ENCODE assay signal across 14 cellular contexts in genomic region chr1:107145637-107146036, GRCh38. TPM values are rescaled to one million over a fixed set of nuclear protein-coding genes. Genes with fewer than 3 reads are reported as not detected.
DNase-seq lines count a peak whose midpoint lies in the region; ATAC-seq, FAIRE-seq and TF ChIP-seq lines count a peak whose summit lies in the region.
"Had no signal": no experiment of that assay in that cellular context is flagged by ENCODE, and none has a peak within 500 bp of the region (broad histone marks: within the 10 kb centered on the region; RNA-seq: fewer than 3 reads in every experiment).

No MANE protein-coding gene starts in this region.

- in situ Hi-C loops in KBM-7 (cut with MboI; ENCODE audit: low pct_unique_long_range_greater_than_20kb, low sequenced_read_pairs), result no loop called here
- in situ Hi-C loops in GM12878 (cut with MboI), result no loop called here

- CTCF ChIA-PET in GM12878 (lab: Yijun Ruan, JAX), result interaction anchor here (2.8 kb wide), 1 partner anchor 383 kb away, joined by 7 read pairs; no protein-coding TSS in a partner anchor

- H4K20me1 ChIP-seq in GM12878 (ENCODE audit: control insufficient read depth, insufficient read depth) (no peaks in the 10 kb centered on the region; the same call in 1 of the 2 replicates), smooth muscle cell (ENCODE audit: low read depth) (no peaks in the 10 kb centered on the region)

- SMC1A ChIA-PET in GM12878 (lab: Charles Lee; ENCODE audit: uncharacterized antibody, unreplicated experiment), result interaction anchor here (1.2 to 1.6 kb wide), 5 partner anchors 12 to 226 kb away, joined by 3 to 7 read pairs (median 4); no protein-coding TSS in a partner anchor

- H3K4me1 ChIP-seq in GM12878 (ENCODE audit: control insufficient read depth, insufficient read depth, low read length) (no peaks in the 10 kb centered on the region), smooth muscle cell (ENCODE audit: low read depth) (no peaks in the 10 kb centered on the region)
- H3K4me1 ChIP-seq: Caco-2 had no signal

- H3K9ac ChIP-seq in GM12878 (ENCODE audit: control insufficient read depth, insufficient read depth, low read length) (no peak overlapping the region), smooth muscle cell (ENCODE audit: low read depth) (no peak overlapping the region)
- H3K9ac ChIP-seq: BLaER1 had no signal

- ATAC-seq in GM12878 (no peak), HG03520 (IDR thresholded peaks at IDR 0.05; ENCODE audit: unreplicated experiment) (no peak)
- ATAC-seq: GM23338 had no signal

- TF ChIP-seq RAD21 in GM12878 (IDR thresholded peaks at IDR 0.05; ENCODE audit: insufficient read depth, low read depth, low read length), result no peak

- H2AFZ ChIP-seq in GM12878 (ENCODE audit: control insufficient read depth, low read depth, low read length) (no peak overlapping the region), smooth muscle cell (ENCODE audit: low read depth) (no peak overlapping the region)
- H2AFZ ChIP-seq: GM23338 had no signal

- TF ChIP-seq POLR2A in GM12878 (IDR thresholded peaks at IDR 0.05; ENCODE audit: low read depth, low read length), result no peak

- 0% methylated on average over 3 of the region's 3 CpGs for WGBS in GM12878 (ENCODE audit: insufficient coverage, insufficient replicate concordance, low lambda C conversion rate, missing lambda C conversion rate)
- 92% methylated on average over 3 of the region's 3 CpGs for WGBS in smooth muscle cell (ENCODE audit: low lambda C conversion rate)

- H3K4me3 ChIP-seq in GM12878, result no peak overlapping the region
- no peak overlapping the region for H3K4me3 ChIP-seq in smooth muscle cell
- H3K4me3 ChIP-seq: BLaER1, GM23338 had no signal

- TF ChIP-seq CTCF in GM12878 (IDR thresholded peaks at IDR 0.05 in 2 of 3, conservative IDR thresholded peaks at IDR 0.05 in 1 of 3; ENCODE audit: control insufficient read depth in 2 of 3, extremely low read depth in 1 of 3, insufficient read depth in 1 of 3, low read depth in 3 of 3, low read length in 3 of 3) (no peak), smooth muscle cell (IDR thresholded peaks at IDR 0.05; ENCODE audit: borderline replicate concordance, insufficient read depth, poor library complexity, severe bottlenecking) (no peak)

- H3K9me3 ChIP-seq in GM12878 (replicated peaks; ENCODE audit: control insufficient read depth, insufficient read depth, low read length), result no peaks in the 10 kb centered on the region
- no peaks in the 10 kb centered on the region for H3K9me3 ChIP-seq in smooth muscle cell (replicated peaks; ENCODE audit: low read depth)
- H3K9me3 ChIP-seq: BLaER1, Caco-2 had no signal

- no peaks in the 10 kb centered on the region for H3K36me3 ChIP-seq in GM12878 (ENCODE audit: control insufficient read depth in 2 of 2, insufficient read depth in 2 of 2, low read length in 1 of 2)
- no peaks in the 10 kb centered on the region for H3K36me3 ChIP-seq in smooth muscle cell (ENCODE audit: low read depth)
- H3K36me3 ChIP-seq: BLaER1 had no signal

- peaks cover 2 to 3% of the 10 kb centered on the region in 2 experiments; a peak in 3 of 4 replicates for H3K27me3 ChIP-seq in GM12878 (replicated peaks in 1 of 2; ENCODE audit: control insufficient read depth in 2 of 2, insufficient read depth in 2 of 2, low read length in 1 of 2)
- peaks cover 12% of the 10 kb centered on the region for H3K27me3 ChIP-seq in smooth muscle cell (ENCODE audit: low read depth)

- H3K4me2 ChIP-seq in GM12878 (ENCODE audit: control insufficient read depth, insufficient read depth), result no peak overlapping the region
- H3K4me2 ChIP-seq in smooth muscle cell, result no peak overlapping the region
- H3K4me2 ChIP-seq: BLaER1, GM23338 had no signal

- no peak overlapping the region for H3K27ac ChIP-seq in GM12878 (ENCODE audit: control insufficient read depth, insufficient read depth)
- H3K27ac ChIP-seq in smooth muscle cell (ENCODE audit: low read depth), result no peak overlapping the region
- H3K27ac ChIP-seq: BLaER1 had no signal

- TF ChIP-seq EP300 in GM12878 (IDR thresholded peaks at IDR 0.05; ENCODE audit: borderline replicate concordance in 1 of 2, control insufficient read depth in 1 of 2, low read depth in 2 of 2, low read length in 2 of 2), result no peak

- no peaks in the 10 kb centered on the region for H3F3A ChIP-seq in smooth muscle cell (ENCODE audit: low read depth)

- intact Hi-C loops in GM12878 (cut with micrococcal nuclease; ENCODE audit: unreplicated experiment), result no loop called here

- FAIRE-seq in GM12878 (lab: Jason Lieb, UNC), result no peak

- DNase-seq in KBM-7 (peak; percentile 15), NCI-H345 treated with DMSO at 0.1 percent for 48 hours (lab: John Stamatoyannopoulos, UW; ENCODE audit: unreplicated experiment) (peak; percentile 41), GM12878 (ENCODE audit: low read depth, low spot score) (no peak), NK-92 (lab: John Stamatoyannopoulos, UW; ENCODE audit: unreplicated experiment) (no peak), smooth muscle cell (lab: John Stamatoyannopoulos, UW; ENCODE audit: unreplicated experiment) (no peak)
- DNase-seq: AML-193; Caco-2; CD8-positive, alpha-beta memory T cell; DND-41; GF-D8; H7 had no signal

- no TSS peak for BruUV-seq in GM12878 (replicated peaks; lab: Mats Ljungman, UMichigan)

- RAD21 ChIA-PET in GM12878 (lab: Charles Lee; ENCODE audit: unreplicated experiment), result interaction anchor here (1.4 kb wide), 1 partner anchor 760 kb away, joined by 3 read pairs; no protein-coding TSS in a partner anchor

- POLR2A ChIA-PET in GM12878 (lab: Charles Lee), result no interaction called here

- no peaks in the 10 kb centered on the region for H3K79me2 ChIP-seq in GM12878 (ENCODE audit: control insufficient read depth, insufficient read depth, low read length)
- no peaks in the 10 kb centered on the region for H3K79me2 ChIP-seq in smooth muscle cell (ENCODE audit: low read depth)

TF ChIP-seq in GM12878, 131 proteins besides CTCF, POLR2A, EP300 and RAD21:
- TF ChIP-seq ATF3 (IDR thresholded peaks at IDR 0.05; ENCODE audit: borderline replicate concordance, extremely low read depth, low read depth, low read length) (no peak), RELA (IDR thresholded peaks at IDR 0.05; ENCODE audit: borderline replicate concordance, partially characterized antibody) (no peak), BMI1 (IDR thresholded peaks at IDR 0.05; ENCODE audit: borderline replicate concordance) (peak; percentile 91), MYC (IDR thresholded peaks at IDR 0.05; ENCODE audit: insufficient read depth, insufficient read length, insufficient replicate concordance, low read length, severe bottlenecking) (no peak), RUNX3 (IDR thresholded peaks at IDR 0.05; ENCODE audit: low read length) (0 out of 2 replicates have a peak, but pooled peaks have one; percentile 16), STAT1 (conservative IDR thresholded peaks at IDR 0.05) (no peak)

RNA-seq across cellular contexts. Expression of gene NTNG1, which starts 4.8 kb away (rescaled TPM):
- total RNA-seq in GM12878 (2013; cell fraction: nucleolus; rRNA removed), result 60.8 and 65.3 TPM in 2 replicates
- total RNA-seq in GM12878 (2014; rRNA removed) (1.2 and 3.0 TPM in 2 replicates), GM12878 (2014; rRNA removed; fragmentation: Illumina TruSeq; extraction: Trizol) (1.0 and 2.3 TPM in 2 replicates), GM12878 (2021) (1.4 and 2.3 TPM in 2 replicates), smooth muscle cell (0.76 and 1.1 TPM in 2 replicates)
- polyA plus RNA-seq in GM12878 (2011; ENCODE audit: low read depth), result 1.6 TPM
- polyA plus RNA-seq in GM12878 (2011; rRNA removed) (2.1 and 3.9 TPM in 2 replicates), GM12878 (2014; fragmentation: Illumina TruSeq; extraction: Trizol) (1.2 and 1.5 TPM in 2 replicates), GM12878 (2014; fragmentation: Nextera tagmentation; extraction: Ambion mirVana) (under 1 TPM; 0.18 to 0.26 TPM), GM12878 (2014; rRNA removed) (1.1 and 1.2 TPM in 2 replicates), GM12878 (2016; fragmentation: Nextera tagmentation; extraction: Ambion mirVana) (under 1 TPM in 1 of 2 experiments, not detected in 1; 0.31 TPM), smooth muscle cell (0.39 and 0.58 TPM in 2 replicates)
- 1.0 and 1.2 TPM in 2 replicates for polyA plus RNA-seq in GM12878 (2011; cell fraction: cytosol; rRNA removed)
- 3.1 and 3.2 TPM in 2 replicates for polyA plus RNA-seq in GM12878 (2011; cell fraction: nucleus; rRNA removed)
- polyA plus RNA-seq in GM12878 (2012), result 1.3 TPM in 2 replicates
- 4.9 and 6.0 TPM in 2 replicates for polyA minus RNA-seq in GM12878 (2011; rRNA and poly(A)+ RNA removed)
- polyA minus RNA-seq in GM12878 (2011; cell fraction: cytosol; rRNA and poly(A)+ RNA removed), result not detected in 2 replicates
- 11.4 and 17.2 TPM in 2 replicates for polyA minus RNA-seq in GM12878 (2011; cell fraction: nucleus; rRNA and poly(A)+ RNA removed)
- total RNA-seq: Caco-2; CD8-positive, alpha-beta memory T cell had no signal
- polyA plus RNA-seq: CD8-positive, alpha-beta memory T cell had no signal

Comparison
In these comparisons a context has a peak if more than half of its experiments do, and no peak if none do; other contexts are left out.
1. DNase-seq: peak in KBM-7 (single experiment) and NCI-H345 treated with DMSO at 0.1 percent for 48 hours (single experiment); none in GM12878 (single experiment), NK-92 (single experiment) and smooth muscle cell (single experiment).